ENCODE assay signal across 16 cellular contexts in the genomic region with DNA sequence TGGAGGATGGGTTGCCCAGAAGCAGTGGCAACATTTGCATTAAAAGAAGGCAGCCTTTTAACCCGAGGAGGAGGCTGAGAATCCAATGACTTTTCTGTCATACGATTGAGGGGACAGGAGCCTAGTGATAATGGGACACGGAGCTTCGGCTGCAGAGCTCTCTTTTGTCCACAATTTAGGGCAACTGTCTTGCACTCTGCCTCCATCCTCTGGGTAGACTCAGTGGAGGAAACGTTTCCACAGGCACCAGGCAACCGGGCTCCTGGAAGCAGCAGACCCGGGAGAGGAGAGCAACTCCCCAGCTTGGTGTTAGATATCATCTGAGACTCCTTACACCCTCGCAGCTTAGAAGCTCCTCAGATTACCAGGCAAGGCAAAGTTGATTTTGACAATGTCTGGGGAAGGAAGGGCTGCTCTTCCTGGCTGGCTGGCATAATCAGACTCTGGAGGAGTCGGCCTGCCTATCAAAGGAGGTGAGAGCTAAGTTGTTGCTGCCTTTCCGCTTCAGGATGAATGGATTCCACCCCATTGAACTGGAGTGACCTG. TPM values are rescaled to one million over a fixed set of nuclear protein-coding genes. Genes with fewer than 3 reads are reported as not detected.
DNase-seq lines count a peak whose midpoint lies in the region; TF ChIP-seq lines count a peak whose summit lies in the region.
"Had no signal": no experiment of that assay in that cellular context is flagged by ENCODE, and none has a peak within 500 bp of the region (broad histone marks: within the 10 kb centered on the region; RNA-seq: fewer than 3 reads in every experiment).

No MANE protein-coding gene starts in this region.

- no peaks in the 10 kb centered on the region for H3K9me3 ChIP-seq in adipocyte (ENCODE audit: control insufficient read depth, low read length)
- H3K9me3 ChIP-seq in tibial artery = no peaks in the 10 kb centered on the region

- intact Hi-C loops in tibial artery (cut with DNase I; ENCODE audit: low total_unique reads) = no loop called here

- TF ChIP-seq CTCF in tibial artery (IDR thresholded peaks at IDR 0.05) = no peak

- H3K36me3 ChIP-seq in adipocyte (ENCODE audit: control insufficient read depth, insufficient read depth, low read length, severe bottlenecking) (no peaks in the 10 kb centered on the region), tibial artery (no peaks in the 10 kb centered on the region)

- H3K9ac ChIP-seq in adipocyte (ENCODE audit: low read length) = no peak overlapping the region

- H3K4me3 ChIP-seq in adipocyte (ENCODE audit: low read length) = no peak overlapping the region
- H3K4me3 ChIP-seq in tibial artery = no peak overlapping the region
- H3K4me3 ChIP-seq: skin epidermis had no signal

- H3K27me3 ChIP-seq in adipocyte (replicated peaks; ENCODE audit: control insufficient read depth, insufficient read depth, low read length) = peaks cover 7% of the 10 kb centered on the region
- no peaks in the 10 kb centered on the region for H3K27me3 ChIP-seq in tibial artery

- H3K27ac ChIP-seq in tibial artery = peak overlapping the region; percentile 69 to 78

- H3K4me1 ChIP-seq in adipocyte (ENCODE audit: control insufficient read depth, insufficient read depth, low read length) = peaks cover 15% of the 10 kb centered on the region
- peaks cover 0 to 26% (median 13%) of the 10 kb centered on the region in 4 donors for H3K4me1 ChIP-seq in tibial artery

- DNase-seq in NCI-H82 (lab: John Stamatoyannopoulos, UW) (peak; percentile 46), NCI-H82 treated with DMSO at 0.1 percent for 48 hours (lab: John Stamatoyannopoulos, UW; ENCODE audit: unreplicated experiment) (no peak), adipocyte (ENCODE audit: low read depth) (peak; percentile 19), myocyte (ENCODE audit: low read depth) (peak; percentile 17), tibial artery (no peak), LoVo (ENCODE audit: low spot score) (no peak), MV-4-11 (lab: John Stamatoyannopoulos, UW) (no peak)
- no peak for DNase-seq in stimulated activated CD8-positive, alpha-beta memory T cell treated with anti-CD3 and anti-CD28 coated beads, Interleukin-4, amount 100 ng/mL, for 48 hours
- DNase-seq: activated CD4-positive, CD25-positive, alpha-beta regulatory T cell; activated CD8-positive, alpha-beta memory T cell treated with anti-CD3 and anti-CD28 coated beads, Interleukin-2, amount 50 U/mL, for 48 hours; HCEC 1CT; kidney glomerular epithelial cell; stimulated activated naive CD8-positive, alpha-beta T cell treated with anti-CD3 and anti-CD28 coated beads, Interleukin-15, amount 100 ng/mL, for 72 hours had no signal

RNA-seq across cellular contexts. Expression of gene RNU6-1, which starts 43.5 kb away (rescaled TPM):
- not detected in 2 replicates for total RNA-seq in myocyte
- polyA plus RNA-seq in myocyte (2012) = not detected
- total RNA-seq: A172; natural killer cell treated with Interleukin-12 subunit alpha and Interleukin-12 subunit beta and Interleukin-15 and Interleukin-18, amount 100 ng/mL, for 72 hours had no signal

RNA-seq across cellular contexts. Expression of gene SKOR1, which starts 58.0 kb away (rescaled TPM):
- 0.05 and 0.08 TPM in 2 replicates for total RNA-seq in myocyte
- 0.18 TPM for polyA plus RNA-seq in myocyte (2012)
- total RNA-seq: A172 had no signal

Comparison
In these comparisons a context has a peak if more than half of its experiments do, and no peak if none do; other contexts are left out.
1. DNase-seq: peak in NCI-H82 (single experiment), adipocyte (single experiment) and myocyte (single experiment); none in NCI-H82 treated with DMSO at 0.1 percent for 48 hours (single experiment), tibial artery (0 of 2), LoVo (single experiment), stimulated activated CD8-positive, alpha-beta memory T cell treated with anti-CD3 and anti-CD28 coated beads, Interleukin-4, amount 100 ng/mL, for 48 hours (single experiment) and MV-4-11 (single experiment).